In genomic region chr13:75512253-75512652, GRCh38 we compare ENCODE assay signal across 9 cellular contexts. TPM values are rescaled to one million over a fixed set of nuclear protein-coding genes. Genes with fewer than 3 reads are reported as not detected.
A peak's percentile ranks its signal among the peaks of the same experiment; 100 is the strongest.
DNase-seq lines count a peak whose midpoint lies in the region; ATAC-seq and TF ChIP-seq lines count a peak whose summit lies in the region.
"Had no signal": no experiment of that assay in that cellular context is flagged by ENCODE, and none has a peak within 500 bp of the region (broad histone marks: within the 10 kb centered on the region; RNA-seq: fewer than 3 reads in every experiment).

No MANE protein-coding gene starts in this region.

- CTCF ChIA-PET in HEK293T (lab: Yijun Ruan, JAX) = no interaction called here

- ATAC-seq in GM18519 (IDR thresholded peaks at IDR 0.05; ENCODE audit: low FRiP score, unreplicated experiment) (peak; percentile 88), GM21529 (IDR thresholded peaks at IDR 0.05; ENCODE audit: unreplicated experiment) (peak; percentile 92), HG03342 (IDR thresholded peaks at IDR 0.05; ENCODE audit: unreplicated experiment) (peak; percentile 88), psoas muscle (no peak)

- H3K27me3 ChIP-seq in psoas muscle (ENCODE audit: insufficient read depth in 3 of 3, low read length in 2 of 3) = no peaks in the 10 kb centered on the region

- H3K27ac ChIP-seq in psoas muscle = no peak overlapping the region

- intact Hi-C loops in psoas muscle (cut with DNase I) = no loop called here

- H3K27me3 Mint-ChIP-seq in T-helper 2 cell treated with Interferon-gamma antibody and Interleukin-4, amounts not matched to agents 5 μg/mL and 100 μg/mL, for 36 hours (ENCODE audit: low read depth) = peaks cover 8% of the 10 kb centered on the region

- no peaks in the 10 kb centered on the region for H3K36me3 Mint-ChIP-seq in T-helper 2 cell treated with Interferon-gamma antibody and Interleukin-4, amounts not matched to agents 5 μg/mL and 100 μg/mL, for 36 hours (ENCODE audit: low read depth)

- H3K36me3 ChIP-seq in psoas muscle (ENCODE audit: insufficient read depth in 1 of 2, low read depth in 1 of 2) = no peaks in the 10 kb centered on the region

- no peak overlapping the region for H3K27ac Mint-ChIP-seq in T-helper 2 cell treated with Interferon-gamma antibody and Interleukin-4, amounts not matched to agents 5 μg/mL and 100 μg/mL, for 36 hours

- DNase-seq in medulla oblongata (ENCODE audit: extremely low spot score) (peak; percentile 76), HEK293T (ENCODE audit: extremely low spot score) (no peak), psoas muscle (no peak), NCI-H526 treated with DMSO at 0.1 percent for 48 hours (lab: John Stamatoyannopoulos, UW) (no peak)
- DNase-seq in T-helper 2 cell treated with Interferon-gamma antibody and Interleukin-4, amounts not matched to agents 5 μg/mL and 100 μg/mL, for 36 hours (ENCODE audit: low spot score) = no peak
- DNase-seq: activated CD4-positive, alpha-beta T cell treated with anti-CD3 and anti-CD28 coated beads, Interleukin-2, amount 50 U/mL, for 1 hour had no signal

- no peaks in the 10 kb centered on the region for H3K4me1 ChIP-seq in psoas muscle

- H3K9me3 Mint-ChIP-seq in T-helper 2 cell treated with Interferon-gamma antibody and Interleukin-4, amounts not matched to agents 5 μg/mL and 100 μg/mL, for 36 hours = no peaks in the 10 kb centered on the region

- H3K4me3 Mint-ChIP-seq in T-helper 2 cell treated with Interferon-gamma antibody and Interleukin-4, amounts not matched to agents 5 μg/mL and 100 μg/mL, for 36 hours = no peak overlapping the region

- 66 to 76% (median 67%) methylated on average over 3 of the region's 3 CpGs for WGBS in psoas muscle, 3 donors

- no peak for TF ChIP-seq CTCF in psoas muscle (IDR thresholded peaks at IDR 0.05)

- H3K4me3 ChIP-seq in psoas muscle = no peak overlapping the region

- H3K4me1 Mint-ChIP-seq in T-helper 2 cell treated with Interferon-gamma antibody and Interleukin-4, amounts not matched to agents 5 μg/mL and 100 μg/mL, for 36 hours (ENCODE audit: low read depth) = peaks cover 5% of the 10 kb centered on the region

- no peaks in the 10 kb centered on the region for H3K9me3 ChIP-seq in psoas muscle

- POLR2A ChIA-PET in HEK293T (lab: Yijun Ruan, JAX) = no interaction called here

TF ChIP-seq in HEK293T, 16 proteins besides CTCF, POLR2A, EP300 and RAD21:
- no peak for TF ChIP-seq BHLHE40 (IDR thresholded peaks at IDR 0.05; ENCODE audit: borderline replicate concordance)
- no peak for TF ChIP-seq NFRKB (IDR thresholded peaks at IDR 0.05)

RNA-seq across cellular contexts. Expression of gene COMMD6, which starts 25.4 kb away (rescaled TPM):
- total RNA-seq in psoas muscle = 10 to 100 TPM; 37.4 to 80.6 (median 56.0) TPM
- 10 to 100 TPM; 34.1 to 74.3 (median 38.1) TPM for polyA plus RNA-seq in psoas muscle

RNA-seq across cellular contexts. Expression of gene TBC1D4, which starts 30.3 kb away (rescaled TPM):
- total RNA-seq in psoas muscle = 100 to 1,000 TPM in 1 of 4 donors, 10 to 100 TPM in 3; 36.9 to 127 (median 93.4) TPM
- 100 to 1,000 TPM in 1 of 3 donors, 10 to 100 TPM in 1, 1 to 10 TPM in 1; 3.1 to 105 (median 36.7) TPM for polyA plus RNA-seq in psoas muscle

RNA-seq across cellular contexts. Expression of gene UCHL3, which starts 37.3 kb away (rescaled TPM):
- 10 to 100 TPM; 33.8 to 52.3 (median 40.2) TPM for total RNA-seq in psoas muscle
- 10 to 100 TPM; 59.1 to 96.5 (median 68.0) TPM for polyA plus RNA-seq in psoas muscle

Comparison
In these comparisons a context has a peak if more than half of its experiments do, and no peak if none do; other contexts are left out.
1. ATAC-seq: peak in GM18519 (single experiment), GM21529 (single experiment) and HG03342 (single experiment); none in psoas muscle (0 of 4).